28 cellular contexts compared by ENCODE assay signal in the genomic region with DNA sequence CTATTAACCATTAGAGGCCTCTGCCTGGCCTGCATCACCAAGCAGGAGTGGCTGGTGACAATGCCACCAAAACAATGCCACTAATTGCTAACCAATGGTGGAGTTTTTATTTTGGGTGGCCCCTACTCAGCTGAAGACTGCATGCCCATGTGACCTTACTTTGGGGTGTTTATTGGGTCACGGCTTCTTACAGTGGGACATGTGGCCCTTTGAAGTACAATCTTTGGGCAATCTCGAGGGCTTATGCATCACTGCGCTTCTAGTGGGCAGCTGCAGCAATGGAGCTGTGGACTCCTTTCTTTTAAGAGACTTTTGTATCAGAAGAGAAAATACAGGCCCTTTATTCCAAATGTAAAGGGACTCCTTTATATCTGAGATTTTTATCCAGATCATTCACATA.
"Had no signal": no experiment of that assay in that cellular context is flagged by ENCODE, and none has a peak within 500 bp of the region (broad histone marks: within the 10 kb centered on the region; RNA-seq: fewer than 3 reads in every experiment).

No MANE protein-coding gene starts in this region.

- FAIRE-seq: colon, endometrium, endothelial cell of umbilical vein, frontal cortex had no signal

- H3K36me3 ChIP-seq: colonic mucosa, esophagus muscularis mucosa, esophagus squamous epithelium, gastrocnemius medialis, gastroesophageal sphincter, heart left ventricle, heart right ventricle had no signal

- H3K27me3 ChIP-seq: colonic mucosa had no signal

- ATAC-seq: effector memory CD8-positive, alpha-beta T cell; esophagus mucosa; foreskin keratinocyte; gastrocnemius medialis; gastroesophageal sphincter; heart left ventricle; heart right ventricle had no signal

- H3K27ac ChIP-seq: colonic mucosa, coronary artery, dorsolateral prefrontal cortex, epithelial cell of prostate, esophagus muscularis mucosa, esophagus squamous epithelium, foreskin keratinocyte, gastrocnemius medialis, gastroesophageal sphincter, heart left ventricle, heart right ventricle had no signal

- DNase-seq: colonic mucosa; cortex of kidney; dermis blood vessel endothelial cell; dorsolateral prefrontal cortex; effector CD4-positive, alpha-beta T cell; effector CD8-positive, alpha-beta T cell; effector memory CD4-positive, alpha-beta T cell; effector memory CD8-positive, alpha-beta T cell; endodermal cell; erythroblast; esophagus squamous epithelium; foreskin fibroblast; foreskin keratinocyte; foreskin melanocyte; gastrocnemius medialis; glutamatergic neuron; head of caudate nucleus; heart left ventricle; heart right ventricle had no signal

- H3K4me1 ChIP-seq: colonic mucosa, esophagus muscularis mucosa, esophagus squamous epithelium, foreskin keratinocyte, gastrocnemius medialis, gastroesophageal sphincter, heart left ventricle, heart right ventricle had no signal

- H3K4me3 ChIP-seq: colonic mucosa, coronary artery, dorsolateral prefrontal cortex, esophagus muscularis mucosa, esophagus squamous epithelium, gastrocnemius medialis, gastroesophageal sphincter, heart left ventricle, heart right ventricle had no signal

- H3K9me3 ChIP-seq: colonic mucosa, esophagus muscularis mucosa, esophagus squamous epithelium, gastrocnemius medialis, gastroesophageal sphincter, heart left ventricle had no signal
